ENCODE assay signal across 17 cellular contexts in genomic region chr20:54272901-54273488, GRCh38.
DNase-seq lines count a peak whose midpoint lies in the region; ATAC-seq and TF ChIP-seq lines count a peak whose summit lies in the region.
"Had no signal": no experiment of that assay in that cellular context is flagged by ENCODE, and none has a peak within 500 bp of the region (broad histone marks: within the 10 kb centered on the region; RNA-seq: fewer than 3 reads in every experiment).

No MANE protein-coding gene starts in this region.

- POLR2A ChIA-PET in WTC11 (lab: Charles Lee) = no interaction called here

- ATAC-seq in activated naive CD8-positive, alpha-beta T cell treated with anti-CD3 and anti-CD28 coated beads, Interleukin-2, amount 50 U/mL, for 24 hours = no peak
- ATAC-seq in WTC11 = peak; percentile 60
- ATAC-seq in heart left ventricle = no peak
- no peak for ATAC-seq in GM18867 (IDR thresholded peaks at IDR 0.05; ENCODE audit: unreplicated experiment)

- no peaks in the 10 kb centered on the region for H3K9me3 Mint-ChIP-seq in activated naive CD8-positive, alpha-beta T cell treated with anti-CD3 and anti-CD28 coated beads for 36 hours
- H3K9me3 Mint-ChIP-seq in activated naive CD8-positive, alpha-beta T cell treated with anti-CD3 and anti-CD28 coated beads, Interleukin-2, amount 50 U/mL, for 24 hours = no peaks in the 10 kb centered on the region
- H3K9me3 Mint-ChIP-seq in WTC11 = no peaks in the 10 kb centered on the region; the same call in 1 of the 2 replicates
- H3K9me3 Mint-ChIP-seq: HFFc6 had no signal

- H3K4me3 Mint-ChIP-seq in activated naive CD8-positive, alpha-beta T cell treated with anti-CD3 and anti-CD28 coated beads for 36 hours = no peak overlapping the region
- H3K4me3 Mint-ChIP-seq in activated naive CD8-positive, alpha-beta T cell treated with anti-CD3 and anti-CD28 coated beads, Interleukin-2, amount 50 U/mL, for 24 hours = no peak overlapping the region
- no peak overlapping the region for H3K4me3 Mint-ChIP-seq in WTC11
- H3K4me3 Mint-ChIP-seq: CD4-positive, CD25-positive, alpha-beta regulatory T cell; HFFc6; IgD-negative memory B cell had no signal

- peaks cover 42% of the 10 kb centered on the region for H3K27me3 Mint-ChIP-seq in activated naive CD8-positive, alpha-beta T cell treated with anti-CD3 and anti-CD28 coated beads for 36 hours
- peaks cover 12% of the 10 kb centered on the region for H3K27me3 Mint-ChIP-seq in activated naive CD8-positive, alpha-beta T cell treated with anti-CD3 and anti-CD28 coated beads, Interleukin-2, amount 50 U/mL, for 24 hours
- H3K27me3 Mint-ChIP-seq in WTC11 (ENCODE audit: low read depth) = no peaks in the 10 kb centered on the region

- no peaks in the 10 kb centered on the region for H3K36me3 ChIP-seq in heart left ventricle
- H3K36me3 ChIP-seq: BLaER1 treated with 17β-estradiol and CSF1 and Interleukin-3, amounts not matched to agents 10 nM and 100 nM; HAP-1 had no signal

- H3K9me3 ChIP-seq in heart left ventricle = no peaks in the 10 kb centered on the region
- H3K9me3 ChIP-seq: BLaER1 treated with 17β-estradiol and CSF1 and Interleukin-3, amounts not matched to agents 10 nM and 100 nM; HAP-1 had no signal

- H3K4me1 ChIP-seq in heart left ventricle = no peaks in the 10 kb centered on the region
- H3K4me1 ChIP-seq: HAP-1 had no signal

- no peak for DNase-seq in activated naive CD8-positive, alpha-beta T cell treated with anti-CD3 and anti-CD28 coated beads for 36 hours
- DNase-seq in activated naive CD8-positive, alpha-beta T cell treated with anti-CD3 and anti-CD28 coated beads, Interleukin-2, amount 50 U/mL, for 24 hours = no peak
- DNase-seq in WTC11 (ENCODE audit: low spot score) (no peak), fibroblast of pulmonary artery (ENCODE audit: low read depth) (peak; percentile 70), heart left ventricle (no peak), 8988T (no peak)
- DNase-seq: ACHN; CD4-positive, CD25-positive, alpha-beta regulatory T cell; DMS53; GF-D8; GOT3; HFFc6 had no signal

- TF ChIP-seq POLR2A in heart left ventricle (IDR thresholded peaks at IDR 0.05) = no peak

- CTCF ChIA-PET in WTC11 (lab: Charles Lee) = interaction anchor here (1.3 to 1.5 kb wide), 2 partner anchors 10 to 50 kb away, joined by 3 to 5 read pairs; no protein-coding TSS in a partner anchor

- H3K27me3 ChIP-seq in heart left ventricle = no peaks in the 10 kb centered on the region
- H3K27me3 ChIP-seq: BLaER1 treated with 17β-estradiol and CSF1 and Interleukin-3, amounts not matched to agents 10 nM and 100 nM had no signal

- no peak overlapping the region for H3K27ac ChIP-seq in heart left ventricle
- H3K27ac ChIP-seq: BLaER1 treated with 17β-estradiol and CSF1 and Interleukin-3, amounts not matched to agents 10 nM and 100 nM; HL-60 had no signal

- H3K27ac Mint-ChIP-seq in activated naive CD8-positive, alpha-beta T cell treated with anti-CD3 and anti-CD28 coated beads for 36 hours = peak overlapping the region; percentile 54
- H3K27ac Mint-ChIP-seq in activated naive CD8-positive, alpha-beta T cell treated with anti-CD3 and anti-CD28 coated beads, Interleukin-2, amount 50 U/mL, for 24 hours = no peak overlapping the region
- no peak overlapping the region for H3K27ac Mint-ChIP-seq in WTC11
- H3K27ac Mint-ChIP-seq: CD4-positive, CD25-positive, alpha-beta regulatory T cell; HFFc6; IgD-negative memory B cell had no signal

- no peaks in the 10 kb centered on the region for H3K36me3 Mint-ChIP-seq in activated naive CD8-positive, alpha-beta T cell treated with anti-CD3 and anti-CD28 coated beads for 36 hours
- H3K36me3 Mint-ChIP-seq in activated naive CD8-positive, alpha-beta T cell treated with anti-CD3 and anti-CD28 coated beads, Interleukin-2, amount 50 U/mL, for 24 hours (ENCODE audit: low read depth) = no peaks in the 10 kb centered on the region
- no peaks in the 10 kb centered on the region for H3K36me3 Mint-ChIP-seq in WTC11
- H3K36me3 Mint-ChIP-seq: CD4-positive, CD25-positive, alpha-beta regulatory T cell; IgD-negative memory B cell had no signal

- no peak overlapping the region for H3K4me3 ChIP-seq in fibroblast of pulmonary artery (replicated peaks; ENCODE audit: low read depth, low read length)
- no peak overlapping the region for H3K4me3 ChIP-seq in heart left ventricle
- H3K4me3 ChIP-seq: BLaER1 treated with 17β-estradiol and CSF1 and Interleukin-3, amounts not matched to agents 10 nM and 100 nM; HAP-1 had no signal

- intact Hi-C loops in heart left ventricle (cut with DNase I) = no loop called here

- peaks cover 16% of the 10 kb centered on the region for H3K4me1 Mint-ChIP-seq in activated naive CD8-positive, alpha-beta T cell treated with anti-CD3 and anti-CD28 coated beads for 36 hours
- peaks cover 20% of the 10 kb centered on the region for H3K4me1 Mint-ChIP-seq in activated naive CD8-positive, alpha-beta T cell treated with anti-CD3 and anti-CD28 coated beads, Interleukin-2, amount 50 U/mL, for 24 hours
- peaks cover 22% of the 10 kb centered on the region for H3K4me1 Mint-ChIP-seq in WTC11
- H3K4me1 Mint-ChIP-seq: CD4-positive, CD25-positive, alpha-beta regulatory T cell; IgD-negative memory B cell had no signal

- 38 to 56% (median 48%) methylated on average over 4 of the region's 4 CpGs for WGBS in heart left ventricle, 4 donors

- TF ChIP-seq CTCF in WTC11 (IDR thresholded peaks at IDR 0.05) (no peak), fibroblast of pulmonary artery (IDR thresholded peaks at IDR 0.05; ENCODE audit: low read length, missing control alignments) (no peak), heart left ventricle (IDR thresholded peaks at IDR 0.05) (no peak)

TF ChIP-seq in WTC11, 78 proteins besides CTCF, POLR2A, EP300 and RAD21 (continues in another document):
- no peak for TF ChIP-seq NFE2L1 (CRISPR knock-in tag; IDR thresholded peaks at IDR 0.05)
- TF ChIP-seq CREB1 (CRISPR knock-in tag; IDR thresholded peaks at IDR 0.05) = no peak
- no peak for TF ChIP-seq MXD4 (CRISPR knock-in tag; IDR thresholded peaks at IDR 0.05; ENCODE audit: borderline replicate concordance)
- TF ChIP-seq NR1H2 (CRISPR knock-in tag; IDR thresholded peaks at IDR 0.05) = no peak
- TF ChIP-seq USF1 (CRISPR knock-in tag; IDR thresholded peaks at IDR 0.05) = no peak
- TF ChIP-seq RORB (CRISPR knock-in tag; IDR thresholded peaks at IDR 0.05) = no peak
- TF ChIP-seq FOXP4 (CRISPR knock-in tag; IDR thresholded peaks at IDR 0.05) = no peak
- TF ChIP-seq ZNF281 (CRISPR knock-in tag; IDR thresholded peaks at IDR 0.05) = no peak
- no peak for TF ChIP-seq PRRX2 (CRISPR knock-in tag; IDR thresholded peaks at IDR 0.05)
- no peak for TF ChIP-seq MAX (CRISPR knock-in tag; IDR thresholded peaks at IDR 0.05)
- TF ChIP-seq FOXJ3 (CRISPR knock-in tag; IDR thresholded peaks at IDR 0.05; ENCODE audit: borderline replicate concordance) = no peak
- TF ChIP-seq JUN (CRISPR knock-in tag; IDR thresholded peaks at IDR 0.05) = no peak
- no peak for TF ChIP-seq ZNF138 (CRISPR knock-in tag; conservative IDR thresholded peaks at IDR 0.05)
- TF ChIP-seq TP53 (CRISPR knock-in tag; IDR thresholded peaks at IDR 0.05) = no peak
- TF ChIP-seq ETV6 (CRISPR knock-in tag; IDR thresholded peaks at IDR 0.05) = no peak
- no peak for TF ChIP-seq TEAD4 (CRISPR knock-in tag; IDR thresholded peaks at IDR 0.05)
